ENCODE assay signal across 2 cellular contexts in genomic region chr2:188974184-188974583, GRCh38.
TF ChIP-seq lines count a peak whose summit lies in the region.

Gene COL3A1 (plus strand): TSS chr2:188974373. CDS start chr2:188974490, 117 bp downstream.

TF ChIP-seq in IMR-90, 13 proteins besides CTCF, POLR2A, EP300 and RAD21:
- TF ChIP-seq MXI1 (IDR thresholded peaks at IDR 0.05; ENCODE audit: borderline replicate concordance, low read depth, low read length) (no peak; the same call in 1 of the 2 replicates), MAFK (IDR thresholded peaks at IDR 0.05; ENCODE audit: low read depth, low read length) (no peak), MAZ (IDR thresholded peaks at IDR 0.05; ENCODE audit: borderline replicate concordance, low read depth, low read length) (no peak), USF2 (IDR thresholded peaks at IDR 0.05; ENCODE audit: low read depth, low read length) (no peak), BHLHE40 (IDR thresholded peaks at IDR 0.05; ENCODE audit: low read depth, low read length) (no peak), RCOR1 (IDR thresholded peaks at IDR 0.05; ENCODE audit: insufficient replicate concordance, low read length) (no peak), FOS (IDR thresholded peaks at IDR 0.05; ENCODE audit: low read depth, low read length) (no peak), CHD1 (IDR thresholded peaks at IDR 0.05; ENCODE audit: low read depth, low read length) (no peak), CEBPB (IDR thresholded peaks at IDR 0.05; ENCODE audit: low read depth, low read length) (no peak), SMC3 (IDR thresholded peaks at IDR 0.05; ENCODE audit: low read depth, low read length) (no peak)
TF ChIP-seq in IMR-90: peak in this region for 0.

TF ChIP-seq in endothelial cell of umbilical vein, 7 proteins besides CTCF, POLR2A, EP300 and RAD21:
- no peak for TF ChIP-seq JUN (IDR thresholded peaks at IDR 0.05; ENCODE audit: borderline replicate concordance, insufficient read depth, insufficient read length, low read depth)
- TF ChIP-seq FOS (IDR thresholded peaks at IDR 0.05; ENCODE audit: borderline replicate concordance, insufficient read depth, low read length) = no peak
- TF ChIP-seq MYC (IDR thresholded peaks at IDR 0.05; ENCODE audit: low read depth, low read length) = no peak
- TF ChIP-seq GATA2 (IDR thresholded peaks at IDR 0.05; ENCODE audit: insufficient read depth, insufficient read length, low read depth, low read length) = no peak
- TF ChIP-seq EZH2 (IDR thresholded peaks at IDR 0.05; ENCODE audit: borderline replicate concordance, low read depth, low read length, severe bottlenecking) = no peak
- no peak for TF ChIP-seq MAX (IDR thresholded peaks at IDR 0.05; ENCODE audit: insufficient read depth, insufficient read length)
- no peak for TF ChIP-seq POLR2AphosphoS5 (IDR thresholded peaks at IDR 0.05; ENCODE audit: insufficient read depth, low read depth, low read length)
